Comparison of ENCODE assay signal across 16 cellular contexts in genomic region chr11:1744137-1744878, GRCh38. TPM values are rescaled to one million over a fixed set of nuclear protein-coding genes. Genes with fewer than 3 reads are reported as not detected.
A peak's percentile ranks its signal among the peaks of the same experiment; 100 is the strongest.
DNase-seq lines count a peak whose midpoint lies in the region; ATAC-seq and TF ChIP-seq lines count a peak whose summit lies in the region.
"Had no signal": no experiment of that assay in that cellular context is flagged by ENCODE, and none has a peak within 500 bp of the region (broad histone marks: within the 10 kb centered on the region; RNA-seq: fewer than 3 reads in every experiment).

No MANE protein-coding gene starts in this region.

- 54% methylated on average over 21 of the region's 21 CpGs for WGBS in suprapubic skin

- TF ChIP-seq POLR2A in suprapubic skin (IDR thresholded peaks at IDR 0.05) = no peak

- DNase-seq in RPMI7951 (ENCODE audit: low read depth) (peak; percentile 62), coronary artery (ENCODE audit: low spot score) (peak; percentile 70), suprapubic skin (ENCODE audit: low spot score in 2 of 2) (peak; percentile 73 to 83)
- DNase-seq: CD4-positive, alpha-beta T cell; islet precursor cell; NCI-H1105 treated with DMSO at 0.1 percent for 48 hours; stimulated activated CD4-positive, alpha-beta T cell treated with anti-CD3 and anti-CD28 coated beads, Interleukin-1b, Interleukin-23, amount 100 ng/mL, for 48 hours; stimulated activated CD8-positive, alpha-beta memory T cell treated with anti-CD3 and anti-CD28 coated beads, Interleukin-4, amount 100 ng/mL, for 48 hours; WERI-Rb-1 had no signal

- H3K9me3 ChIP-seq in suprapubic skin = no peaks in the 10 kb centered on the region
- H3K9me3 ChIP-seq: pancreas, uterus had no signal

- no peak for ATAC-seq in HG03196 (IDR thresholded peaks at IDR 0.05; ENCODE audit: unreplicated experiment)
- ATAC-seq in GM19351 (IDR thresholded peaks at IDR 0.05; ENCODE audit: unreplicated experiment) = no peak
- no peak for ATAC-seq in HG03469 (IDR thresholded peaks at IDR 0.05; ENCODE audit: unreplicated experiment)

- H3K36me3 ChIP-seq in suprapubic skin = no peaks in the 10 kb centered on the region
- H3K36me3 ChIP-seq: pancreas, uterus, WERI-Rb-1 had no signal

- peak overlapping the region in 1 of 2 donors; percentile 62 for H3K27ac ChIP-seq in coronary artery
- peak overlapping the region; percentile 47 for H3K27ac ChIP-seq in layer of hippocampus (ENCODE audit: low read depth, low read length)
- no peak overlapping the region for H3K27ac ChIP-seq in suprapubic skin
- H3K27ac ChIP-seq: pancreas, uterus, WERI-Rb-1 had no signal

- TF ChIP-seq CTCF in coronary artery (IDR thresholded peaks at IDR 0.05) (no peak), suprapubic skin (IDR thresholded peaks at IDR 0.05) (no peak)

- no peaks in the 10 kb centered on the region for H3K27me3 ChIP-seq in layer of hippocampus (ENCODE audit: control insufficient read depth, insufficient read depth, low read length)
- peaks cover 11% of the 10 kb centered on the region for H3K27me3 ChIP-seq in suprapubic skin
- H3K27me3 ChIP-seq: pancreas had no signal

- no peak overlapping the region for H3K4me3 ChIP-seq in coronary artery
- H3K4me3 ChIP-seq in suprapubic skin = no peak overlapping the region
- H3K4me3 ChIP-seq: pancreas, uterus had no signal

- TF ChIP-seq EP300 in suprapubic skin (IDR thresholded peaks at IDR 0.05) = no peak

- H3K4me1 ChIP-seq in suprapubic skin = peaks cover 38% of the 10 kb centered on the region

RNA-seq across cellular contexts. Expression of gene IFITM10, which starts 6.1 kb away (rescaled TPM):
- 4.3 and 6.6 TPM in 2 replicates for total RNA-seq in RPMI7951 (2014; rRNA removed; shearing (Covaris generic))
- total RNA-seq in suprapubic skin = 1 to 10 TPM; 2.6 to 7.6 (median 6.9) TPM

RNA-seq across cellular contexts. Expression of gene CTSD, which starts 19.4 kb away (rescaled TPM):
- total RNA-seq in RPMI7951 (2014; rRNA removed; shearing (Covaris generic)) = 383 and 388 TPM in 2 replicates
- 100 to 1,000 TPM; 319 to 596 (median 469) TPM for total RNA-seq in suprapubic skin

RNA-seq across cellular contexts. Expression of gene KRTAP5-6, which starts 47.3 kb away (rescaled TPM):
- total RNA-seq in RPMI7951 (2014; rRNA removed; shearing (Covaris generic)) = not detected in 2 replicates
- total RNA-seq in suprapubic skin = 10 to 100 TPM in 1 of 4 donors, 1 to 10 TPM in 1, not detected in 2; 2.3 to 24.1 TPM
- total RNA-seq: astrocyte; CD4-positive, alpha-beta T cell; pancreas; uterus had no signal
